ENCODE assay signal across 1 cellular context in genomic region chr15:76983588-76984379, GRCh38.
TF ChIP-seq lines count a peak whose summit lies in the region.

No MANE protein-coding gene starts in this region.

TF ChIP-seq in GM23338, 12 proteins besides CTCF, POLR2A, EP300 and RAD21 (continued from another document):
- TF ChIP-seq ZNF331 (CRISPR knock-in tag; IDR thresholded peaks at IDR 0.05; ENCODE audit: low read depth): no peak
- TF ChIP-seq ZNF114 (CRISPR knock-in tag; IDR thresholded peaks at IDR 0.05): no peak
- TF ChIP-seq CREB1 (CRISPR knock-in tag; IDR thresholded peaks at IDR 0.05; ENCODE audit: low read depth): no peak
- no peak for TF ChIP-seq POLR2AphosphoS5 (IDR thresholded peaks at IDR 0.05; ENCODE audit: low read depth)
- TF ChIP-seq, protein P1, sequence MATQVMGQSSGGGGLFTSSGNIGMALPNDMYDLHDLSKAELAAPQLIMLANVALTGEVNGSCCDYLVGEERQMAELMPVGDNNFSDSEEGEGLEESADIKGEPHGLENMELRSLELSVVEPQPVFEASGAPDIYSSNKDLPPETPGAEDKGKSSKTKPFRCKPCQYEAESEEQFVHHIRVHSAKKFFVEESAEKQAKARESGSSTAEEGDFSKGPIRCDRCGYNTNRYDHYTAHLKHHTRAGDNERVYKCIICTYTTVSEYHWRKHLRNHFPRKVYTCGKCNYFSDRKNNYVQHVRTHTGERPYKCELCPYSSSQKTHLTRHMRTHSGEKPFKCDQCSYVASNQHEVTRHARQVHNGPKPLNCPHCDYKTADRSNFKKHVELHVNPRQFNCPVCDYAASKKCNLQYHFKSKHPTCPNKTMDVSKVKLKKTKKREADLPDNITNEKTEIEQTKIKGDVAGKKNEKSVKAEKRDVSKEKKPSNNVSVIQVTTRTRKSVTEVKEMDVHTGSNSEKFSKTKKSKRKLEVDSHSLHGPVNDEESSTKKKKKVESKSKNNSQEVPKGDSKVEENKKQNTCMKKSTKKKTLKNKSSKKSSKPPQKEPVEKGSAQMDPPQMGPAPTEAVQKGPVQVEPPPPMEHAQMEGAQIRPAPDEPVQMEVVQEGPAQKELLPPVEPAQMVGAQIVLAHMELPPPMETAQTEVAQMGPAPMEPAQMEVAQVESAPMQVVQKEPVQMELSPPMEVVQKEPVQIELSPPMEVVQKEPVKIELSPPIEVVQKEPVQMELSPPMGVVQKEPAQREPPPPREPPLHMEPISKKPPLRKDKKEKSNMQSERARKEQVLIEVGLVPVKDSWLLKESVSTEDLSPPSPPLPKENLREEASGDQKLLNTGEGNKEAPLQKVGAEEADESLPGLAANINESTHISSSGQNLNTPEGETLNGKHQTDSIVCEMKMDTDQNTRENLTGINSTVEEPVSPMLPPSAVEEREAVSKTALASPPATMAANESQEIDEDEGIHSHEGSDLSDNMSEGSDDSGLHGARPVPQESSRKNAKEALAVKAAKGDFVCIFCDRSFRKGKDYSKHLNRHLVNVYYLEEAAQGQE (IDR thresholded peaks at IDR 0.05; ENCODE audit: unreplicated experiment): no peak
- no peak for TF ChIP-seq STAT1 (IDR thresholded peaks at IDR 0.05; ENCODE audit: unreplicated experiment)
- TF ChIP-seq JUNB (IDR thresholded peaks at IDR 0.05; ENCODE audit: unreplicated experiment): no peak
- TF ChIP-seq EZH2 (IDR thresholded peaks at IDR 0.05; ENCODE audit: low read depth, unreplicated experiment): no peak
- no peak for TF ChIP-seq EZH2phosphoT487 (IDR thresholded peaks at IDR 0.05; ENCODE audit: unreplicated experiment)
- TF ChIP-seq, protein P2, sequence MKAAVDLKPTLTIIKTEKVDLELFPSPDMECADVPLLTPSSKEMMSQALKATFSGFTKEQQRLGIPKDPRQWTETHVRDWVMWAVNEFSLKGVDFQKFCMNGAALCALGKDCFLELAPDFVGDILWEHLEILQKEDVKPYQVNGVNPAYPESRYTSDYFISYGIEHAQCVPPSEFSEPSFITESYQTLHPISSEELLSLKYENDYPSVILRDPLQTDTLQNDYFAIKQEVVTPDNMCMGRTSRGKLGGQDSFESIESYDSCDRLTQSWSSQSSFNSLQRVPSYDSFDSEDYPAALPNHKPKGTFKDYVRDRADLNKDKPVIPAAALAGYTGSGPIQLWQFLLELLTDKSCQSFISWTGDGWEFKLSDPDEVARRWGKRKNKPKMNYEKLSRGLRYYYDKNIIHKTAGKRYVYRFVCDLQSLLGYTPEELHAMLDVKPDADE (IDR thresholded peaks at IDR 0.05): no peak
- no peak for TF ChIP-seq NANOG (IDR thresholded peaks at IDR 0.05; ENCODE audit: borderline replicate concordance)
